Comparison of ENCODE assay signal across 1 cellular context in the genomic region with DNA sequence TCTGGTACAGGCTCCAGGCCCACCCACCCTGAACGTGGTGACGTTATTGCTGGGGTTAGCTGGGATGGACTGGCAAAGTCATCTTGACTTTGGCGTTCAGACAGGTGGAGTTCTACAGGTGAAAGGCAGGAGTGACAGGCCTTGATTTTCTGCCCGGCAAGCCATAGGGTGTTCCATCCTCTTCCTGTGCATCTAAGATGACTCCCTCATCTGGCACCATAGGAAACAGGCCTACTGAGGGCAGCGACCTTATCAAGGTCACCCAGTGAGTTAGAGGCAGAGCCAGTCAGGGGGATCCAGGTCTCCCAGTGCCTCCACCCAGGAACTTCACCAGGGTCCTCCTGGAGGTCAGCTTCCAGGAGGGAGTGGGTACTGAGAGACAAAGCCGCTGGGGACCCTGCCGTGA.
A peak's percentile ranks its signal among the peaks of the same experiment; 100 is the strongest.
TF ChIP-seq lines count a peak whose summit lies in the region.

No MANE protein-coding gene starts in this region.

TF ChIP-seq in K562, 482 proteins besides CTCF, POLR2A, EP300 and RAD21 (continued from another document):
- no peak for TF ChIP-seq SMAD4 (CRISPR knock-in tag; conservative IDR thresholded peaks at IDR 0.05)
- no peak for TF ChIP-seq SMARCC2 (IDR thresholded peaks at IDR 0.05; ENCODE audit: low read depth)
- no peak for TF ChIP-seq POLR3G (IDR thresholded peaks at IDR 0.05; ENCODE audit: extremely low read depth, insufficient read length, insufficient replicate concordance)
- TF ChIP-seq, protein P1, sequence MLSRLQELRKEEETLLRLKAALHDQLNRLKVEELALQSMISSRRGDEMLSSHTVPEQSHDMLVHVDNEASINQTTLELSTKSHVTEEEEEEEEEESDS (CRISPR knock-in tag; IDR thresholded peaks at IDR 0.05): no peak
- peak; percentile 73 for TF ChIP-seq ESRRA (IDR thresholded peaks at IDR 0.05; ENCODE audit: borderline replicate concordance, low read depth)
- TF ChIP-seq PTTG1 (tag; IDR thresholded peaks at IDR 0.05; ENCODE audit: low read depth): no peak
- TF ChIP-seq XRCC5 (IDR thresholded peaks at IDR 0.05; ENCODE audit: low read depth, low read length): peak; percentile 9; the same call in 1 of the 2 replicates
- no peak for TF ChIP-seq ZFPM2 (CRISPR knock-in tag; IDR thresholded peaks at IDR 0.05)
- TF ChIP-seq, protein P2, sequence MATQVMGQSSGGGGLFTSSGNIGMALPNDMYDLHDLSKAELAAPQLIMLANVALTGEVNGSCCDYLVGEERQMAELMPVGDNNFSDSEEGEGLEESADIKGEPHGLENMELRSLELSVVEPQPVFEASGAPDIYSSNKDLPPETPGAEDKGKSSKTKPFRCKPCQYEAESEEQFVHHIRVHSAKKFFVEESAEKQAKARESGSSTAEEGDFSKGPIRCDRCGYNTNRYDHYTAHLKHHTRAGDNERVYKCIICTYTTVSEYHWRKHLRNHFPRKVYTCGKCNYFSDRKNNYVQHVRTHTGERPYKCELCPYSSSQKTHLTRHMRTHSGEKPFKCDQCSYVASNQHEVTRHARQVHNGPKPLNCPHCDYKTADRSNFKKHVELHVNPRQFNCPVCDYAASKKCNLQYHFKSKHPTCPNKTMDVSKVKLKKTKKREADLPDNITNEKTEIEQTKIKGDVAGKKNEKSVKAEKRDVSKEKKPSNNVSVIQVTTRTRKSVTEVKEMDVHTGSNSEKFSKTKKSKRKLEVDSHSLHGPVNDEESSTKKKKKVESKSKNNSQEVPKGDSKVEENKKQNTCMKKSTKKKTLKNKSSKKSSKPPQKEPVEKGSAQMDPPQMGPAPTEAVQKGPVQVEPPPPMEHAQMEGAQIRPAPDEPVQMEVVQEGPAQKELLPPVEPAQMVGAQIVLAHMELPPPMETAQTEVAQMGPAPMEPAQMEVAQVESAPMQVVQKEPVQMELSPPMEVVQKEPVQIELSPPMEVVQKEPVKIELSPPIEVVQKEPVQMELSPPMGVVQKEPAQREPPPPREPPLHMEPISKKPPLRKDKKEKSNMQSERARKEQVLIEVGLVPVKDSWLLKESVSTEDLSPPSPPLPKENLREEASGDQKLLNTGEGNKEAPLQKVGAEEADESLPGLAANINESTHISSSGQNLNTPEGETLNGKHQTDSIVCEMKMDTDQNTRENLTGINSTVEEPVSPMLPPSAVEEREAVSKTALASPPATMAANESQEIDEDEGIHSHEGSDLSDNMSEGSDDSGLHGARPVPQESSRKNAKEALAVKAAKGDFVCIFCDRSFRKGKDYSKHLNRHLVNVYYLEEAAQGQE (CRISPR knock-in tag; IDR thresholded peaks at IDR 0.05; ENCODE audit: low read depth): no peak
- no peak for TF ChIP-seq ZNF561 (CRISPR knock-in tag; conservative IDR thresholded peaks at IDR 0.05)
- TF ChIP-seq, protein P3, sequence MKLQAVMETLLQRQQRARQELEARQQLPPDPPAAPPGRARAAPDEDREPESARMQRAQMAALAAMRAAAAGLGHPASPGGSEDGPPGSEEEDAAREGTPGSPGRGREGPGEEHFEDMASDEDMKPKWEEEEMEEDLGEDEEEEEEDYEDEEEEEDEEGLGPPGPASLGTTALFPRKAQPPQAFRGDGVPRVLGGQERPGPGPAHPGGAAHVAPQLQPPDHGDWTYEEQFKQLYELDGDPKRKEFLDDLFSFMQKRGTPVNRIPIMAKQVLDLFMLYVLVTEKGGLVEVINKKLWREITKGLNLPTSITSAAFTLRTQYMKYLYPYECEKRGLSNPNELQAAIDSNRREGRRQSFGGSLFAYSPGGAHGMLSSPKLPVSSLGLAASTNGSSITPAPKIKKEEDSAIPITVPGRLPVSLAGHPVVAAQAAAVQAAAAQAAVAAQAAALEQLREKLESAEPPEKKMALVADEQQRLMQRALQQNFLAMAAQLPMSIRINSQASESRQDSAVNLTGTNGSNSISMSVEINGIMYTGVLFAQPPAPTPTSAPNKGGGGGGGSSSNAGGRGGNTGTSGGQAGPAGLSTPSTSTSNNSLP (IDR thresholded peaks at IDR 0.05; ENCODE audit: borderline replicate concordance, low read depth, low read length): no peak
